Comparison of ENCODE assay signal across 9 cellular contexts in genomic region chr1:66243548-66244130, GRCh38.
A peak's percentile ranks its signal among the peaks of the same experiment; 100 is the strongest.
DNase-seq lines count a peak whose midpoint lies in the region; ATAC-seq, FAIRE-seq and TF ChIP-seq lines count a peak whose summit lies in the region.
"Had no signal": no experiment of that assay in that cellular context is flagged by ENCODE, and none has a peak within 500 bp of the region (broad histone marks: within the 10 kb centered on the region; RNA-seq: fewer than 3 reads in every experiment).

No MANE protein-coding gene starts in this region.

- H3K4me3 ChIP-seq in SK-N-SH (ENCODE audit: low read depth in 2 of 2, low read length in 1 of 2) (no peak overlapping the region), keratinocyte (ENCODE audit: control insufficient read depth in 2 of 3, extremely low read depth in 1 of 3, insufficient read depth in 2 of 3, low read depth in 1 of 3, low read length in 3 of 3) (no peak overlapping the region), lower lobe of right lung (no peak overlapping the region), adrenal gland (no peak overlapping the region)

- H3K9me3 ChIP-seq in SK-N-SH (no peaks in the 10 kb centered on the region), keratinocyte (ENCODE audit: control insufficient read depth, low read depth, low read length) (no peaks in the 10 kb centered on the region), lower lobe of right lung (no peaks in the 10 kb centered on the region), adrenal gland (replicated peaks in 1 of 3) (no peaks in the 10 kb centered on the region)

- FAIRE-seq in keratinocyte (lab: Jason Lieb, UNC), result peak; percentile 5

- no peaks in the 10 kb centered on the region for H3K9me2 ChIP-seq in SK-N-SH

- dilution Hi-C loops in keratinocyte (cut with MboI; ENCODE audit: extremely low pct_ligation_motif_present, low sequenced_read_pairs), result loop anchor here (25.0 kb wide), 1 partner anchor 256 kb away; no protein-coding TSS in a partner anchor

- POLR2A ChIA-PET in SK-N-SH (lab: Yijun Ruan, JAX), result interaction anchor here (0.8 kb wide), 1 partner anchor 251 kb away, joined by 5 read pairs; no protein-coding TSS in a partner anchor

- no peak for TF ChIP-seq POLR2A in adrenal gland (IDR thresholded peaks at IDR 0.05)

- peak overlapping the region; percentile 32; the same call in 1 of the 2 replicates for H3K4me2 ChIP-seq in SK-N-SH
- no peak overlapping the region for H3K4me2 ChIP-seq in keratinocyte (ENCODE audit: control insufficient read depth, extremely low read depth, insufficient read depth, low read depth, low read length)

- no peak for TF ChIP-seq RAD21 in SK-N-SH (IDR thresholded peaks at IDR 0.05; ENCODE audit: low read length)

- H3K9ac ChIP-seq in SK-N-SH (no peak overlapping the region), keratinocyte (ENCODE audit: control insufficient read depth, extremely low read depth, insufficient read depth, low read length) (no peak overlapping the region)

- no peaks in the 10 kb centered on the region for H3K27me3 ChIP-seq in SK-N-SH (ENCODE audit: insufficient read depth)
- H3K27me3 ChIP-seq in keratinocyte (ENCODE audit: control insufficient read depth, extremely low read depth, insufficient read depth, low read length), result no peaks in the 10 kb centered on the region
- no peaks in the 10 kb centered on the region for H3K27me3 ChIP-seq in lower lobe of right lung (ENCODE audit: low read depth)
- no peaks in the 10 kb centered on the region for H3K27me3 ChIP-seq in adrenal gland

- TF ChIP-seq CTCF in SK-N-SH (IDR thresholded peaks at IDR 0.05) (no peak), keratinocyte (optimal IDR thresholded peaks at IDR 0.05 in 1 of 3, IDR thresholded peaks at IDR 0.05 in 1 of 3, conservative IDR thresholded peaks at IDR 0.05 in 1 of 3; ENCODE audit: extremely low read depth in 1 of 3, insufficient read depth in 2 of 3, low read length in 3 of 3) (no peak), lower lobe of right lung (IDR thresholded peaks at IDR 0.05) (no peak), CD14-positive monocyte (IDR thresholded peaks at IDR 0.05) (no peak), adrenal gland (IDR thresholded peaks at IDR 0.05) (no peak)

- H3K4me3 Mint-ChIP-seq in CD14-positive monocyte, result no peak overlapping the region

- H3F3A ChIP-seq in SK-N-SH (replicated peaks; ENCODE audit: insufficient read depth), result peaks cover 4% of the 10 kb centered on the region

- no peaks in the 10 kb centered on the region for H3K36me3 Mint-ChIP-seq in CD14-positive monocyte

- peaks cover 39 to 67% of the 10 kb centered on the region in 2 experiments; a peak in 3 of 4 replicates for H3K4me1 ChIP-seq in SK-N-SH (ENCODE audit: control insufficient read depth in 1 of 2, insufficient read depth in 2 of 2, low read depth in 1 of 2, low read length in 1 of 2)
- H3K4me1 ChIP-seq in keratinocyte (ENCODE audit: control insufficient read depth, extremely low read depth, insufficient read depth, low read length), result peaks cover 13% of the 10 kb centered on the region
- H3K4me1 ChIP-seq in lower lobe of right lung, result peaks cover 5% of the 10 kb centered on the region
- no peaks in the 10 kb centered on the region for H3K4me1 ChIP-seq in adrenal gland (replicated peaks in 1 of 2)

- H3K27me3 Mint-ChIP-seq in CD14-positive monocyte (ENCODE audit: low read depth in 3 of 3), result peaks cover 0 to 1% (median 0%) of the 10 kb centered on the region in 3 donors

- ATAC-seq in GM18520 (IDR thresholded peaks at IDR 0.05; ENCODE audit: unreplicated experiment), result peak; percentile 36
- ATAC-seq in GM21528 (IDR thresholded peaks at IDR 0.05; ENCODE audit: low FRiP score, unreplicated experiment), result peak; percentile 44
- no peak for ATAC-seq in lower lobe of right lung

- TF ChIP-seq EP300 in SK-N-SH (IDR thresholded peaks at IDR 0.05; ENCODE audit: borderline replicate concordance in 1 of 2, low read depth in 1 of 2, low read length in 1 of 2), result no peak

- H4K20me1 ChIP-seq in SK-N-SH (ENCODE audit: insufficient read depth) (no peaks in the 10 kb centered on the region), keratinocyte (ENCODE audit: control insufficient read depth, extremely low read depth, insufficient read depth, low read length) (no peaks in the 10 kb centered on the region)

- H2AFZ ChIP-seq in SK-N-SH (ENCODE audit: low read depth) (no peak overlapping the region), keratinocyte (ENCODE audit: control insufficient read depth, low read length) (no peak overlapping the region)

- intact Hi-C loops in lower lobe of right lung (cut with DNase I), result loop anchor here (5.0 kb wide), 1 partner anchor 281 kb away; no protein-coding TSS in a partner anchor
- intact Hi-C loops in CD14-positive monocyte (cut with micrococcal nuclease), result loop anchor here (2.0 to 5.0 kb wide), 3 partner anchors 204 to 286 kb away; no protein-coding TSS in a partner anchor
- intact Hi-C loops in adrenal gland (cut with DNase I), result loop anchor here (5.0 kb wide), 1 partner anchor 281 kb away; no protein-coding TSS in a partner anchor

- WGBS in SK-N-SH (ENCODE audit: low lambda C conversion rate), result 64% methylated on average over 2 of the region's 2 CpGs
- WGBS in adrenal gland, 4 donors, result 39 to 61% (median 50%) methylated on average over 2 of the region's 2 CpGs

- H3K27ac ChIP-seq in SK-N-SH (ENCODE audit: low read depth in 2 of 2, low read length in 1 of 2), result peak overlapping the region; percentile 20 to 91; a peak in 3 of 4 replicates
- H3K27ac ChIP-seq in keratinocyte (ENCODE audit: control insufficient read depth, insufficient read depth, low read length), result no peak overlapping the region
- H3K27ac ChIP-seq in lower lobe of right lung, result no peak overlapping the region
- H3K27ac ChIP-seq in adrenal gland, result no peak overlapping the region
- H3K27ac ChIP-seq: RWPE1 had no signal

- no peaks in the 10 kb centered on the region for H3K9me1 ChIP-seq in keratinocyte (ENCODE audit: control insufficient read depth, extremely low read depth, insufficient read depth, low read length)

- no peak overlapping the region for H3K27ac Mint-ChIP-seq in CD14-positive monocyte

- no peaks in the 10 kb centered on the region for H3K4me1 Mint-ChIP-seq in CD14-positive monocyte

- H3K79me2 ChIP-seq in SK-N-SH (ENCODE audit: insufficient read depth), result no peaks in the 10 kb centered on the region
- no peaks in the 10 kb centered on the region for H3K79me2 ChIP-seq in keratinocyte (ENCODE audit: control insufficient read depth, insufficient read depth, low read length)

- H3K9me3 Mint-ChIP-seq in CD14-positive monocyte, result no peaks in the 10 kb centered on the region

- CTCF ChIA-PET in SK-N-SH (lab: Yijun Ruan, JAX), result interaction anchor here (0.6 to 19.0 kb wide), 23 partner anchors 9 to 539 kb away, joined by 3 to 384 read pairs (median 9); no protein-coding TSS in a partner anchor

- no peak for DNase-seq in SK-N-SH
- no peak for DNase-seq in keratinocyte (ENCODE audit: low read depth, low spot score)
- DNase-seq in lower lobe of right lung, result no peak
- no peak for DNase-seq in CD14-positive monocyte (ENCODE audit: low spot score)
- no peak for DNase-seq in adrenal gland
- DNase-seq: activated CD4-positive, CD25-positive, alpha-beta regulatory T cell had no signal

- H3K36me3 ChIP-seq in SK-N-SH (replicated peaks in 1 of 2; ENCODE audit: control insufficient read depth in 1 of 2, insufficient read depth in 2 of 2, low read length in 1 of 2) (no peaks in the 10 kb centered on the region), keratinocyte (ENCODE audit: control insufficient read depth in 2 of 2, extremely low read depth in 1 of 2, insufficient read depth in 2 of 2, low read length in 2 of 2) (no peaks in the 10 kb centered on the region), lower lobe of right lung (no peaks in the 10 kb centered on the region), adrenal gland (replicated peaks in 1 of 2) (no peaks in the 10 kb centered on the region)

TF ChIP-seq in SK-N-SH, 30 proteins besides CTCF, POLR2A, EP300 and RAD21 (continues in another document):
- TF ChIP-seq FOXJ3 (CRISPR knock-in tag; IDR thresholded peaks at IDR 0.05) (no peak), SIN3A (IDR thresholded peaks at IDR 0.05; ENCODE audit: borderline replicate concordance, low read depth, low read length) (no peak), RCOR1 (IDR thresholded peaks at IDR 0.05; ENCODE audit: low read length) (no peak), POLR2AphosphoS5 (IDR thresholded peaks at IDR 0.05; ENCODE audit: low read depth, low read length) (no peak), EZH2phosphoT487 (IDR thresholded peaks at IDR 0.05; ENCODE audit: borderline replicate concordance, low read depth) (no peak), ZBTB33 (IDR thresholded peaks at IDR 0.05; ENCODE audit: borderline replicate concordance, low read depth) (no peak), JUND (IDR thresholded peaks at IDR 0.05) (no peak)

Comparison
In these comparisons a context has a peak if more than half of its experiments do, and no peak if none do; other contexts are left out.
1. ATAC-seq: peak in GM18520 (single experiment) and GM21528 (single experiment); none in lower lobe of right lung (0 of 2).
2. H3K27ac ChIP-seq: peak in SK-N-SH (2 of 2); none in keratinocyte (single experiment), lower lobe of right lung (single experiment) and adrenal gland (0 of 5).